12 cellular contexts compared by ENCODE assay signal in genomic region chr4:6198278-6198677, GRCh38. TPM values are rescaled to one million over a fixed set of nuclear protein-coding genes. Genes with fewer than 3 reads are reported as not detected.
A peak's percentile ranks its signal among the peaks of the same experiment; 100 is the strongest.
DNase-seq lines count a peak whose midpoint lies in the region.
"Had no signal": no experiment of that assay in that cellular context is flagged by ENCODE, and none has a peak within 500 bp of the region (broad histone marks: within the 10 kb centered on the region; RNA-seq: fewer than 3 reads in every experiment).

No MANE protein-coding gene starts in this region.

- H3K27ac Mint-ChIP-seq in IgD-negative memory B cell (peak overlapping the region in 1 of 3 donors; percentile 81), immature natural killer cell (peak overlapping the region; percentile 70 to 96 (median 92))

- H3K4me3 Mint-ChIP-seq in IgD-negative memory B cell (peak overlapping the region; percentile 16 to 90 (median 60)), immature natural killer cell (peak overlapping the region; percentile 69 to 88 (median 76))

- H3K9me3 Mint-ChIP-seq in IgD-negative memory B cell (peaks cover 0 to 8% (median 8%) of the 10 kb centered on the region in 3 donors), immature natural killer cell (peaks cover 0 to 4% (median 0%) of the 10 kb centered on the region in 6 donors)

- H3K36me3 Mint-ChIP-seq in IgD-negative memory B cell (no peaks in the 10 kb centered on the region), immature natural killer cell (peaks cover 0 to 6% (median 4%) of the 10 kb centered on the region in 3 donors)

- H3K4me1 Mint-ChIP-seq in IgD-negative memory B cell (peaks cover 0 to 17% (median 15%) of the 10 kb centered on the region in 3 donors), immature natural killer cell (peaks cover 36 to 39% of the 10 kb centered on the region in 2 donors)

- peak; percentile 70 for DNase-seq in activated T-cell treated with anti-CD3 and anti-CD28 coated beads for 48 hours (ENCODE audit: low read depth)
- DNase-seq in immature natural killer cell: peak; percentile 47 to 79 (median 55)
- DNase-seq in stimulated activated CD8-positive, alpha-beta memory T cell treated with anti-CD3 and anti-CD28 coated beads, Interleukin-15, amount 100 ng/mL, for 4 hours (ENCODE audit: low read depth in 2 of 2): peak; percentile 56 to 64
- no peak for DNase-seq in NCI-H187 (lab: John Stamatoyannopoulos, UW)
- DNase-seq in cerebellum (ENCODE audit: low spot score): no peak
- DNase-seq in SIG-M5 (lab: John Stamatoyannopoulos, UW): no peak
- no peak for DNase-seq in SHP77 treated with DMSO at 0.1 percent for 48 hours (lab: John Stamatoyannopoulos, UW)
- DNase-seq: activated CD4-positive, CD25-positive, alpha-beta regulatory T cell treated with anti-CD3 and anti-CD28 coated beads, Interleukin-2, amount 50 U/mL, for 72 hours; NCI-H1417 treated with DMSO at 0.1 percent for 48 hours; uterus had no signal

- peaks cover 41% of the 10 kb centered on the region for H3K27me3 Mint-ChIP-seq in IgD-negative memory B cell
- peaks cover 4 to 15% (median 10%) of the 10 kb centered on the region in 3 donors for H3K27me3 Mint-ChIP-seq in immature natural killer cell (ENCODE audit: low read depth in 3 of 3)

RNA-seq across cellular contexts. Expression of gene JAKMIP1, which starts 2.1 kb away (rescaled TPM):
- polyA plus RNA-seq in IgD-negative memory B cell: 1.9 TPM
- polyA plus RNA-seq in immature natural killer cell: 1 to 10 TPM; 1.2 to 7.9 (median 6.5) TPM
- total RNA-seq in cerebellum: 10.7 TPM
- total RNA-seq: dermis microvascular lymphatic vessel endothelial cell had no signal

Comparison
In these comparisons a context has a peak if more than half of its experiments do, and no peak if none do; other contexts are left out.
1. DNase-seq: peak in activated T-cell treated with anti-CD3 and anti-CD28 coated beads for 48 hours (single experiment), immature natural killer cell (3 of 3) and stimulated activated CD8-positive, alpha-beta memory T cell treated with anti-CD3 and anti-CD28 coated beads, Interleukin-15, amount 100 ng/mL, for 4 hours (2 of 2); none in NCI-H187 (0 of 2), cerebellum (single experiment), SIG-M5 (single experiment) and SHP77 treated with DMSO at 0.1 percent for 48 hours (single experiment).